In genomic region chr1:89999628-90000027, GRCh38 we compare ENCODE assay signal across 19 cellular contexts.
"Had no signal": no experiment of that assay in that cellular context is flagged by ENCODE, and none has a peak within 500 bp of the region (broad histone marks: within the 10 kb centered on the region; RNA-seq: fewer than 3 reads in every experiment).

No MANE protein-coding gene starts in this region.

- H3K9me3 ChIP-seq: left lung, mucosa of descending colon, right atrium auricular region, tibial nerve, uterus had no signal

- H3K9me3 Mint-ChIP-seq: activated T-cell treated with anti-CD3 and anti-CD28 coated beads, Interleukin-2, amount 50 U/mL, for 72 hours; naive B cell; neural progenitor cell had no signal

- H3K27ac ChIP-seq: left lung, neural progenitor cell, right atrium auricular region, tibial nerve, uterus, WERI-Rb-1 had no signal

- H3K4me1 ChIP-seq: uterus had no signal

- H3K9ac ChIP-seq: neural progenitor cell had no signal

- H3K4me3 ChIP-seq: left lung, mucosa of descending colon, right atrium auricular region, tibial nerve, uterus had no signal

- H3K27ac Mint-ChIP-seq: activated T-cell treated with anti-CD3 and anti-CD28 coated beads, Interleukin-2, amount 50 U/mL, for 72 hours; neural progenitor cell had no signal

- H3K27me3 ChIP-seq: left lung, neural progenitor cell, right atrium auricular region, tibial nerve, uterus had no signal

- H3K36me3 ChIP-seq: left lung, right atrium auricular region, uterus had no signal

- DNase-seq: activated CD4-positive, alpha-beta T cell treated with anti-CD3 and anti-CD28 coated beads for 1 hour; activated effector memory CD4-positive, alpha-beta T cell treated with anti-CD3 and anti-CD28 coated beads, Interleukin-2, amount 50 U/mL, for 16 hours; activated naive CD4-positive, alpha-beta T cell treated with anti-CD3 and anti-CD28 coated beads, Interleukin-2, amount 50 U/mL, for 16 hours; activated T-cell treated with anti-CD3 and anti-CD28 coated beads, Interleukin-2, amount 50 U/mL, for 72 hours; cerebellar nuclear complex; effector CD4-positive, alpha-beta T cell; head of caudate nucleus; left lung; mucosa of descending colon; naive B cell; stimulated activated CD4-positive, alpha-beta T cell treated with anti-CD3 and anti-CD28 coated beads, Interleukin-2, amount 100 ng/mL, for 24 hours; stimulated activated naive CD4-positive, alpha-beta T cell treated with Interleukin-2 at 50 U/mL for 16 hours; T1000; uterus; WERI-Rb-1 had no signal

- ATAC-seq: activated T-cell treated with anti-CD3 and anti-CD28 coated beads, Interleukin-2, amount 50 U/mL, for 72 hours; left lung; mucosa of descending colon had no signal

- H3K27me3 Mint-ChIP-seq: naive B cell, progenitor cell of endocrine pancreas had no signal

- H3K4me3 Mint-ChIP-seq: activated T-cell treated with anti-CD3 and anti-CD28 coated beads, Interleukin-2, amount 50 U/mL, for 72 hours; neural progenitor cell had no signal
